ENCODE assay signal across 11 cellular contexts in genomic region chr2:86223682-86224560, GRCh38. TPM values are rescaled to one million over a fixed set of nuclear protein-coding genes. Genes with fewer than 3 reads are reported as not detected.
DNase-seq lines count a peak whose midpoint lies in the region; ATAC-seq and TF ChIP-seq lines count a peak whose summit lies in the region.
"Had no signal": no experiment of that assay in that cellular context is flagged by ENCODE, and none has a peak within 500 bp of the region (broad histone marks: within the 10 kb centered on the region; RNA-seq: fewer than 3 reads in every experiment).

No MANE protein-coding gene starts in this region.

- H3K4me1 ChIP-seq in CD4-positive, CD25-positive, alpha-beta regulatory T cell (ENCODE audit: control insufficient read depth, insufficient read depth, low read length, poor library complexity, severe bottlenecking): peaks cover 5% of the 10 kb centered on the region
- H3K4me1 ChIP-seq: colonic mucosa had no signal

- H3K9me3 Mint-ChIP-seq in CD4-positive, CD25-positive, alpha-beta regulatory T cell: no peaks in the 10 kb centered on the region

- no peaks in the 10 kb centered on the region for H3K27me3 Mint-ChIP-seq in CD4-positive, CD25-positive, alpha-beta regulatory T cell

- H3K4me3 Mint-ChIP-seq in CD4-positive, CD25-positive, alpha-beta regulatory T cell: no peak overlapping the region

- H3K27ac Mint-ChIP-seq in CD4-positive, CD25-positive, alpha-beta regulatory T cell: peak overlapping the region; percentile 7 to 56 (median 49)

- no peak overlapping the region for H3K27ac ChIP-seq in CD4-positive, CD25-positive, alpha-beta regulatory T cell (ENCODE audit: insufficient read depth, low read length, poor library complexity, severe bottlenecking)
- H3K27ac ChIP-seq: colonic mucosa had no signal

- H3K4me3 ChIP-seq in CD4-positive, CD25-positive, alpha-beta regulatory T cell (ENCODE audit: low read depth, low read length): no peak overlapping the region
- no peak overlapping the region for H3K4me3 ChIP-seq in fibroblast of the aortic adventitia (ENCODE audit: low read depth, low read length)
- H3K4me3 ChIP-seq: colonic mucosa had no signal

- H3K36me3 ChIP-seq in CD4-positive, CD25-positive, alpha-beta regulatory T cell (ENCODE audit: control insufficient read depth, insufficient read depth, low read length): no peaks in the 10 kb centered on the region
- H3K36me3 ChIP-seq: colonic mucosa had no signal

- H3K36me3 Mint-ChIP-seq in CD4-positive, CD25-positive, alpha-beta regulatory T cell: no peaks in the 10 kb centered on the region

- no peaks in the 10 kb centered on the region for H3K27me3 ChIP-seq in CD4-positive, CD25-positive, alpha-beta regulatory T cell (ENCODE audit: control insufficient read depth, insufficient read depth, low read length)
- H3K27me3 ChIP-seq: colonic mucosa had no signal

- no peak for DNase-seq in CD4-positive, CD25-positive, alpha-beta regulatory T cell
- DNase-seq in RPMI7951 (ENCODE audit: low read depth) (peak; percentile 18), fibroblast of the aortic adventitia (ENCODE audit: low read depth) (peak; percentile 81), putamen (ENCODE audit: low spot score) (peak; percentile 57), AML-193 (lab: John Stamatoyannopoulos, UW) (no peak), inferior parietal cortex (ENCODE audit: extremely low spot score) (no peak), DMS79 treated with DMSO at 0.1 percent for 48 hours (lab: John Stamatoyannopoulos, UW) (no peak), OCI-M2 (lab: John Stamatoyannopoulos, UW; ENCODE audit: unreplicated experiment) (no peak)
- DNase-seq: activated CD4-positive, alpha-beta T cell treated with anti-CD3 and anti-CD28 coated beads, Interleukin-2, amount 50 U/mL, for 1 hour; trophoblast cell had no signal

- H3K9me3 ChIP-seq in CD4-positive, CD25-positive, alpha-beta regulatory T cell (ENCODE audit: control insufficient read depth in 2 of 2, low read length in 2 of 2): no peaks in the 10 kb centered on the region
- H3K9me3 ChIP-seq: colonic mucosa had no signal

- no peak for TF ChIP-seq CTCF in fibroblast of the aortic adventitia (IDR thresholded peaks at IDR 0.05; ENCODE audit: insufficient read depth, low read length)

- ATAC-seq in CD4-positive, CD25-positive, alpha-beta regulatory T cell (ENCODE audit: low read depth in 2 of 2): no peak

- peaks cover 0 to 33% (median 13%) of the 10 kb centered on the region in 4 donors for H3K4me1 Mint-ChIP-seq in CD4-positive, CD25-positive, alpha-beta regulatory T cell

RNA-seq across cellular contexts. Expression of gene MRPL35, which starts 24.7 kb away (rescaled TPM):
- total RNA-seq in CD4-positive, CD25-positive, alpha-beta regulatory T cell: 10.1 TPM
- 10 to 100 TPM; 38.7 to 53.1 (median 39.8) TPM for polyA plus RNA-seq in CD4-positive, CD25-positive, alpha-beta regulatory T cell
- total RNA-seq in RPMI7951 (2014; rRNA removed; shearing (Covaris generic)): 110 and 159 TPM in 2 replicates
- 24.5 and 35.8 TPM in 2 replicates for total RNA-seq in fibroblast of the aortic adventitia (ENCODE audit: low replicate concordance)

RNA-seq across cellular contexts. Expression of gene IMMT, which starts 28.7 kb away (rescaled TPM):
- 61.9 TPM for total RNA-seq in CD4-positive, CD25-positive, alpha-beta regulatory T cell
- polyA plus RNA-seq in CD4-positive, CD25-positive, alpha-beta regulatory T cell: 10 to 100 TPM; 58.4 to 71.3 (median 62.6) TPM
- 80.7 and 97.8 TPM in 2 replicates for total RNA-seq in RPMI7951 (2014; rRNA removed; shearing (Covaris generic))
- total RNA-seq in fibroblast of the aortic adventitia (ENCODE audit: low replicate concordance): 47.8 and 76.6 TPM in 2 replicates

Comparison
In these comparisons a context has a peak if more than half of its experiments do, and no peak if none do; other contexts are left out.
1. DNase-seq: peak in RPMI7951 (single experiment), fibroblast of the aortic adventitia (single experiment) and putamen (single experiment); none in CD4-positive, CD25-positive, alpha-beta regulatory T cell (0 of 3), AML-193 (0 of 2), inferior parietal cortex (single experiment), DMS79 treated with DMSO at 0.1 percent for 48 hours (single experiment) and OCI-M2 (single experiment).